Comparison of ENCODE assay signal across 1 cellular context in genomic region chr17:2837147-2837561, GRCh38.
TF ChIP-seq lines count a peak whose summit lies in the region.

No MANE protein-coding gene starts in this region.

TF ChIP-seq in WTC11, 78 proteins besides CTCF, POLR2A, EP300 and RAD21 (continued from another document):
- TF ChIP-seq ZNF532 (CRISPR knock-in tag; IDR thresholded peaks at IDR 0.05; ENCODE audit: borderline replicate concordance) (no peak), CREB1 (CRISPR knock-in tag; IDR thresholded peaks at IDR 0.05) (no peak), EMX1 (CRISPR knock-in tag; IDR thresholded peaks at IDR 0.05) (no peak), TEAD4 (CRISPR knock-in tag; IDR thresholded peaks at IDR 0.05) (no peak), PRDM15 (CRISPR knock-in tag; IDR thresholded peaks at IDR 0.05) (no peak)
